12 cellular contexts compared by ENCODE assay signal in genomic region chr2:16392647-16393482, GRCh38.
"Had no signal": no experiment of that assay in that cellular context is flagged by ENCODE, and none has a peak within 500 bp of the region (broad histone marks: within the 10 kb centered on the region; RNA-seq: fewer than 3 reads in every experiment).

No MANE protein-coding gene starts in this region.

- DNase-seq: activated CD4-positive, alpha-beta T cell treated with anti-CD3 and anti-CD28 coated beads for 36 hours; activated CD4-positive, alpha-beta T cell treated with anti-CD3 and anti-CD28 coated beads, Interleukin-2, amount 50 U/mL, for 48 hours; activated gamma-delta T cell treated with Interleukin-2 at 50 U/mL for 16 hours; adrenal gland; cerebellar nuclear complex; effector memory CD4-positive, alpha-beta T cell; esophagus squamous epithelium; mesendoderm; naive thymus-derived CD4-positive, alpha-beta T cell; stimulated activated naive B cell treated with anti-CD40 and anti-IgM and Interleukin-4, amounts not matched to agents 10 μg/mL and 1 μg/mL and 100 μg/mL, for 72 hours had no signal

- ATAC-seq: activated CD4-positive, alpha-beta T cell treated with anti-CD3 and anti-CD28 coated beads for 36 hours; activated naive CD4-positive, alpha-beta T cell treated with anti-CD3 and anti-CD28 coated beads, Interleukin-2, amount 50 U/mL, for 72 hours; naive thymus-derived CD4-positive, alpha-beta T cell; stimulated activated naive B cell treated with anti-CD40 and anti-IgM and Interleukin-4, amounts not matched to agents 10 μg/mL and 1 μg/mL and 100 μg/mL, for 72 hours; WTC11 had no signal
